Comparison of ENCODE assay signal across 9 cellular contexts in genomic region chr1:30801826-30802198, GRCh38. TPM values are rescaled to one million over a fixed set of nuclear protein-coding genes. Genes with fewer than 3 reads are reported as not detected.
DNase-seq lines count a peak whose midpoint lies in the region; ATAC-seq and TF ChIP-seq lines count a peak whose summit lies in the region.
"Had no signal": no experiment of that assay in that cellular context is flagged by ENCODE, and none has a peak within 500 bp of the region (broad histone marks: within the 10 kb centered on the region; RNA-seq: fewer than 3 reads in every experiment).

No MANE protein-coding gene starts in this region.

- peak; percentile 66 for ATAC-seq in stimulated activated naive CD8-positive, alpha-beta T cell treated with anti-CD3 and anti-CD28 coated beads, Interleukin-15, amount 100 ng/mL, for 72 hours
- ATAC-seq in GM21737 (IDR thresholded peaks at IDR 0.05; ENCODE audit: unreplicated experiment), result no peak

- no peak overlapping the region for H3K27ac Mint-ChIP-seq in activated T-helper 1 cell treated with anti-CD3 and anti-CD28 coated beads, Interleukin-12 subunit alpha, Interleukin-12 subunit beta, Interleukin-2, Interleukin-4 antibody, amounts not matched to agents 30 ng/mL and 10 ng/mL and 1 ng/mL, durations not matched to agents 14 hours and 24 hours and 36 hours
- no peak overlapping the region for H3K27ac Mint-ChIP-seq in nephron progenitor cell
- peak overlapping the region in 1 of 2 donors; percentile 61 for H3K27ac Mint-ChIP-seq in stimulated activated naive CD8-positive, alpha-beta T cell treated with anti-CD3 and anti-CD28 coated beads, Interleukin-15, amount 100 ng/mL, for 72 hours

- H3K4me1 Mint-ChIP-seq in activated T-helper 1 cell treated with anti-CD3 and anti-CD28 coated beads, Interleukin-12 subunit alpha, Interleukin-12 subunit beta, Interleukin-2, Interleukin-4 antibody, amounts not matched to agents 30 ng/mL and 10 ng/mL and 1 ng/mL, durations not matched to agents 14 hours and 24 hours and 36 hours (ENCODE audit: low read depth), result no peaks in the 10 kb centered on the region
- H3K4me1 Mint-ChIP-seq in nephron progenitor cell, result peaks cover 74% of the 10 kb centered on the region
- H3K4me1 Mint-ChIP-seq in stimulated activated naive CD8-positive, alpha-beta T cell treated with anti-CD3 and anti-CD28 coated beads, Interleukin-15, amount 100 ng/mL, for 72 hours, result peaks cover 22% of the 10 kb centered on the region

- H3K4me3 ChIP-seq in fibroblast of pulmonary artery (replicated peaks; ENCODE audit: low read depth, low read length), result no peak overlapping the region

- intact Hi-C loops in activated T-helper 1 cell treated with anti-CD3 and anti-CD28 coated beads, Interleukin-12 subunit alpha, Interleukin-12 subunit beta, Interleukin-2, Interleukin-4 antibody, amounts not matched to agents 30 ng/mL and 10 ng/mL and 1 ng/mL, durations not matched to agents 14 hours and 24 hours and 36 hours (cut with micrococcal nuclease), result loop anchor here (1.0 kb wide), 2 partner anchors 109 to 127 kb away; no protein-coding TSS in a partner anchor

- H3K4me3 Mint-ChIP-seq in activated T-helper 1 cell treated with anti-CD3 and anti-CD28 coated beads, Interleukin-12 subunit alpha, Interleukin-12 subunit beta, Interleukin-2, Interleukin-4 antibody, amounts not matched to agents 30 ng/mL and 10 ng/mL and 1 ng/mL, durations not matched to agents 14 hours and 24 hours and 36 hours, result no peak overlapping the region
- peak overlapping the region; percentile 64 for H3K4me3 Mint-ChIP-seq in nephron progenitor cell
- no peak overlapping the region for H3K4me3 Mint-ChIP-seq in stimulated activated naive CD8-positive, alpha-beta T cell treated with anti-CD3 and anti-CD28 coated beads, Interleukin-15, amount 100 ng/mL, for 72 hours

- DNase-seq in COLO668 (lab: John Stamatoyannopoulos, UW; ENCODE audit: unreplicated experiment), result peak; percentile 76
- DNase-seq in HuH-7 (ENCODE audit: low spot score), result peak; percentile 79
- peak; percentile 58 for DNase-seq in RKO (ENCODE audit: low spot score)
- DNase-seq in activated T-helper 1 cell treated with anti-CD3 and anti-CD28 coated beads, Interleukin-12 subunit alpha, Interleukin-12 subunit beta, Interleukin-2, Interleukin-4 antibody, amounts not matched to agents 30 ng/mL and 10 ng/mL and 1 ng/mL, durations not matched to agents 14 hours and 24 hours and 36 hours (ENCODE audit: low spot score), result peak; percentile 63
- DNase-seq in fibroblast of pulmonary artery (ENCODE audit: low read depth), result peak; percentile 69
- DNase-seq in nephron progenitor cell, result peak; percentile 98
- DNase-seq in stimulated activated naive CD8-positive, alpha-beta T cell treated with anti-CD3 and anti-CD28 coated beads, Interleukin-15, amount 100 ng/mL, for 72 hours, result peak; percentile 74 to 76

- no peaks in the 10 kb centered on the region for H3K9me3 Mint-ChIP-seq in activated T-helper 1 cell treated with anti-CD3 and anti-CD28 coated beads, Interleukin-12 subunit alpha, Interleukin-12 subunit beta, Interleukin-2, Interleukin-4 antibody, amounts not matched to agents 30 ng/mL and 10 ng/mL and 1 ng/mL, durations not matched to agents 14 hours and 24 hours and 36 hours
- H3K9me3 Mint-ChIP-seq in nephron progenitor cell, result no peaks in the 10 kb centered on the region
- no peaks in the 10 kb centered on the region for H3K9me3 Mint-ChIP-seq in stimulated activated naive CD8-positive, alpha-beta T cell treated with anti-CD3 and anti-CD28 coated beads, Interleukin-15, amount 100 ng/mL, for 72 hours
- H3K9me3 Mint-ChIP-seq: IgD-negative memory B cell had no signal

- no peaks in the 10 kb centered on the region for H3K36me3 Mint-ChIP-seq in activated T-helper 1 cell treated with anti-CD3 and anti-CD28 coated beads, Interleukin-12 subunit alpha, Interleukin-12 subunit beta, Interleukin-2, Interleukin-4 antibody, amounts not matched to agents 30 ng/mL and 10 ng/mL and 1 ng/mL, durations not matched to agents 14 hours and 24 hours and 36 hours (ENCODE audit: low read depth)
- no peaks in the 10 kb centered on the region for H3K36me3 Mint-ChIP-seq in nephron progenitor cell (ENCODE audit: low read depth)

- TF ChIP-seq CTCF in fibroblast of pulmonary artery (IDR thresholded peaks at IDR 0.05; ENCODE audit: low read length, missing control alignments) (peak; percentile 89), nephron progenitor cell (IDR thresholded peaks at IDR 0.05) (peak; percentile 94)

- H3K27me3 Mint-ChIP-seq in activated T-helper 1 cell treated with anti-CD3 and anti-CD28 coated beads, Interleukin-12 subunit alpha, Interleukin-12 subunit beta, Interleukin-2, Interleukin-4 antibody, amounts not matched to agents 30 ng/mL and 10 ng/mL and 1 ng/mL, durations not matched to agents 14 hours and 24 hours and 36 hours (ENCODE audit: insufficient read depth), result peaks cover 42% of the 10 kb centered on the region
- H3K27me3 Mint-ChIP-seq in nephron progenitor cell (ENCODE audit: low read depth, poor library complexity), result peaks cover 17% of the 10 kb centered on the region
- peaks cover 46% of the 10 kb centered on the region for H3K27me3 Mint-ChIP-seq in stimulated activated naive CD8-positive, alpha-beta T cell treated with anti-CD3 and anti-CD28 coated beads, Interleukin-15, amount 100 ng/mL, for 72 hours

RNA-seq across cellular contexts. Expression of gene LAPTM5, which starts 44.2 kb away (rescaled TPM):
- 199 and 214 TPM in 2 replicates for total RNA-seq in activated T-helper 1 cell treated with anti-CD3 and anti-CD28 coated beads, Interleukin-12 subunit alpha, Interleukin-12 subunit beta, Interleukin-2, Interleukin-4 antibody, amounts not matched to agents 30 ng/mL and 10 ng/mL and 1 ng/mL, durations not matched to agents 14 hours and 24 hours and 36 hours
